ENCODE assay signal across 23 cellular contexts in the genomic region with DNA sequence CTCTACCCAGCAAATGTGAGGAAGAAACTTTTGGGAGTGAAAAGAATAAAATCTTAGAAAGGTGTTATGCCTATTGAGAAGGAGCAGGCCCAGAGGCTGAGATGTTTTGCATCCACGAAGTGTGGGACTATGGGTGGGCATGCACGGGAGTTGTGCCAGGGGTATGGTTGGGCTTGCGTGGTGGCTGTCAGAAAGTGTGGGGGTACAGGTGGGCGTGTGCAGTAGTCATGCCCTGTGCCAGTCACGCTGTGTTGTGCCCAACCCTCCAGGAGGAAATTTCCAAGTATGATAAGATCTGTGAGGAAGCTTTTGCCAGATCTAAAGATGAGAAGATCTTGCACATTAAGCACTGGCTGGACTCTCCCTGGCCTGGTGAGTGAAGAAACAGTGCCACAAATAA. TPM values are rescaled to one million over a fixed set of nuclear protein-coding genes. Genes with fewer than 3 reads are reported as not detected.
DNase-seq lines count a peak whose midpoint lies in the region; ATAC-seq, FAIRE-seq and TF ChIP-seq lines count a peak whose summit lies in the region.
"Had no signal": no experiment of that assay in that cellular context is flagged by ENCODE, and none has a peak within 500 bp of the region (broad histone marks: within the 10 kb centered on the region; RNA-seq: fewer than 3 reads in every experiment).

No MANE protein-coding gene starts in this region.

- H3K27ac ChIP-seq in HEK293 (ENCODE audit: extremely low read depth, low read depth, low read length) = no peak overlapping the region
- peak overlapping the region; percentile 21; the same call in 1 of the 2 replicates for H3K27ac ChIP-seq in VCaP
- peak overlapping the region; percentile 57 for H3K27ac ChIP-seq in temporal lobe (ENCODE audit: low read depth, low read length)
- H3K27ac ChIP-seq: BLaER1, SJCRH30 had no signal

- CTCF ChIA-PET in HEK293 (lab: Yijun Ruan, JAX) = no interaction called here

- no peak for FAIRE-seq in D721Med (lab: Jason Lieb, UNC)
- FAIRE-seq: G401.6, GM12892, K562, RCC 7860 had no signal

- TF ChIP-seq CTCF in HEK293 (tag by site-specific recombination; IDR thresholded peaks at IDR 0.05) (no peak), VCaP (conservative IDR thresholded peaks at IDR 0.05) (no peak), D721Med (IDR thresholded peaks at IDR 0.05; ENCODE audit: insufficient read depth, missing control alignments) (no peak)

- no peak overlapping the region for H3K4me3 ChIP-seq in HEK293 (ENCODE audit: low read depth, low read length)
- H3K4me3 ChIP-seq: BLaER1, K562, MG63, SJCRH30 had no signal

- no peaks in the 10 kb centered on the region for H3K9me3 ChIP-seq in HEK293 (ENCODE audit: control insufficient read depth, insufficient read depth, low read depth, low read length)
- H3K9me3 ChIP-seq: Caco-2, MG63, SJCRH30 had no signal

- peaks cover 0 to 52% of the 10 kb centered on the region in 2 experiments; a peak in 2 of 3 replicates for H3K36me3 ChIP-seq in HEK293 (ENCODE audit: control insufficient read depth in 2 of 2, insufficient read depth in 1 of 2, low read length in 2 of 2)

- no peaks in the 10 kb centered on the region for H3K4me1 ChIP-seq in HEK293 (ENCODE audit: control insufficient read depth, insufficient read depth, low read length)
- H3K4me1 ChIP-seq: Caco-2, SJCRH30 had no signal

- ATAC-seq in HG02642 (IDR thresholded peaks at IDR 0.05; ENCODE audit: poor library complexity, unreplicated experiment) = no peak
- ATAC-seq: K562 had no signal

- DNase-seq in occipital lobe (lab: John Stamatoyannopoulos, UW) = peak; percentile 19
- no peak for DNase-seq in D721Med (ENCODE audit: insufficient read length, low spot score)
- DNase-seq in HuH-7.5 (ENCODE audit: low spot score) = no peak
- DNase-seq: Caco-2; CD4-positive, alpha-beta memory T cell; H9; MG63; NCI-H1417; NCI-H1694 treated with DMSO at 0.1 percent for 48 hours; NCI-H2081 treated with DMSO at 0.1 percent for 48 hours; NCI-H2171 treated with DMSO at 0.1 percent for 48 hours; NCI-H524 treated with DMSO at 0.1 percent for 48 hours; NCI-H82; SJCRH30 had no signal

- POLR2A ChIA-PET in HEK293 (lab: Yijun Ruan, JAX) = no interaction called here

TF ChIP-seq in HEK293, 187 proteins besides CTCF, POLR2A, EP300 and RAD21:
- TF ChIP-seq, protein P1, sequence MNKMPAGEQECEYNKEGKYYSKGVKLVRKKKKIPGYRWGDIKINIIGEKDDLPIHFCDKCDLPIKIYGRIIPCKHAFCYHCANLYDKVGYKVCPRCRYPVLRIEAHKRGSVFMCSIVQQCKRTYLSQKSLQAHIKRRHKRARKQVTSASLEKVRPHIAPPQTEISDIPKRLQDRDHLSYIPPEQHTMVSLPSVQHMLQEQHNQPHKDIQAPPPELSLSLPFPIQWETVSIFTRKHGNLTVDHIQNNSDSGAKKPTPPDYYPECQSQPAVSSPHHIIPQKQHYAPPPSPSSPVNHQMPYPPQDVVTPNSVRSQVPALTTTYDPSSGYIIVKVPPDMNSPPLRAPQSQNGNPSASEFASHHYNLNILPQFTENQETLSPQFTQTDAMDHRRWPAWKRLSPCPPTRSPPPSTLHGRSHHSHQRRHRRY (tag by site-specific recombination; IDR thresholded peaks at IDR 0.05) = no peak
- TF ChIP-seq ZFHX2 (tag by site-specific recombination; conservative IDR thresholded peaks at IDR 0.05) = 0 out of 2 replicates have a peak, but pooled peaks have one; percentile 11
TF ChIP-seq in HEK293: peak in this region for 1.

RNA-seq across cellular contexts. Expression of a gene that starts 52.9 kb away (rescaled TPM):
- total RNA-seq in occipital lobe (12.6 TPM), temporal lobe (13.3 TPM)
